In the genomic region with DNA sequence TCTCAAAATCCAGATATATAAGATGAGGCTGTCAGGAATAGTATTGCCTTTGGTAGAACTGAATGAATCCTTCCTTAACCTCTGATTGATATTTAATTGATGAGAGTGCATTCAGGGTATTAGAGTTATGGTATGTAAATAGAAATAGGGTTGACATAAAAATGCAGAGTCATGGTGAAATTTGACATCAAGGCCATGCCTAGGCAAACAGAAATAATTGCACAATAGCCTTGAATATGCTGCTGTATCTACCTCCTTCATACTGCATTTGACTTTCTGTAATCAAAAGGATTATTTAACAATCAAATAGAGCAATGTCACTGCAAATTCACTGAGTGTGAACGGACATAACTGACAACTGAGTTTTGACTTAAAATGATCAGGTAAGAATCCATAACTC, we compare ENCODE assay signal across 20 cellular contexts.
"Had no signal": no experiment of that assay in that cellular context is flagged by ENCODE, and none has a peak within 500 bp of the region (broad histone marks: within the 10 kb centered on the region; RNA-seq: fewer than 3 reads in every experiment).

No MANE protein-coding gene starts in this region.

- H3K9me3 ChIP-seq: body of pancreas, heart right ventricle, testis had no signal

- H3K36me3 ChIP-seq: heart right ventricle had no signal

- ATAC-seq: body of pancreas; heart right ventricle; left colon; right cardiac atrium; stimulated activated effector memory CD8-positive, alpha-beta T cell treated with anti-CD3 and anti-CD28 coated beads, Interleukin-12 subunit alpha, Interleukin-12 subunit beta, amount 100 ng/mL, for 72 hours; stimulated activated naive CD8-positive, alpha-beta T cell treated with anti-CD3 and anti-CD28 coated beads, Interleukin-15, amount 100 ng/mL, for 72 hours; WTC11 had no signal

- H3K27me3 ChIP-seq: body of pancreas, heart right ventricle, testis had no signal

- DNase-seq: activated gamma-delta T cell treated with Interleukin-2 at 50 U/mL for 16 hours; activated T-cell treated with anti-CD3 and anti-CD28 coated beads, Interleukin-2, amount 50 U/mL, for 1 hour; anterior cingulate cortex; body of pancreas; foreskin fibroblast; heart right ventricle; islet precursor cell; left colon; mesenchymal stem cell; naive B cell; nucleus accumbens; right cardiac atrium; small intestine; stimulated activated CD4-positive, alpha-beta T cell treated with anti-CD3 and anti-CD28 coated beads, Interleukin-2, amount 100 ng/mL, for 24 hours; stimulated activated naive CD8-positive, alpha-beta T cell treated with anti-CD3 and anti-CD28 coated beads, Interleukin-15, amount 100 ng/mL, for 72 hours; testis; trophoblast cell had no signal

- H3K4me1 ChIP-seq: body of pancreas, heart right ventricle, parathyroid adenoma, testis had no signal

- H3K4me3 ChIP-seq: body of pancreas, heart right ventricle, testis had no signal

- H3K27ac ChIP-seq: body of pancreas, heart right ventricle, parathyroid adenoma, testis had no signal
